Comparison of ENCODE assay signal across 19 cellular contexts in the genomic region with DNA sequence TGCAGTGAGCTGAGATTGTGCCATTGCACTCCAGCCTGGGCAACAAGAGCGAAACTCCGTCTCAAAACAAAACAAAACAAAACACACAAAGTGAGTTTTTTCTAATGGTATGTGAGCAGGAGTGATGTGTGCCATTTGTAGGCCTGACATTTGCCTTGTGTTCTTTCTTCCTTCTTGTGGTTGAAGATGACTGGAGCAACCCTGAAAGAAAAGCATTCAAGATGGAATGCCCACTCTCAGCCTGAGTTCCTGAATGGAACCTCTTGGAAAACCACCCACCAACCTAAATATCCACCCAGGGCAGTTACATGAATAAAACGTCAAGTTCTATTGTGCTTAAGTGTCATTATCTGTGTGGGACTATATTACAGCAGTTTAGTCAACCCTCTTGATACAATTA.
"Had no signal": no experiment of that assay in that cellular context is flagged by ENCODE, and none has a peak within 500 bp of the region (broad histone marks: within the 10 kb centered on the region; RNA-seq: fewer than 3 reads in every experiment).

No MANE protein-coding gene starts in this region.

- ATAC-seq: HepG2 had no signal

- H3K27ac ChIP-seq: SJSA1 had no signal

- DNase-seq: IMR-90, Karpas-422, KG1, MG63, NCI-H1092 treated with DMSO at 0.1 percent for 48 hours, NCI-H1436, NCI-H187, NCI-H2029, NCI-H2081 treated with DMSO at 0.1 percent for 48 hours, NCI-H2227 treated with DMSO at 0.1 percent for 48 hours, NCI-H524, NCI-H526 treated with DMSO at 0.1 percent for 48 hours, NCI-H748 treated with DMSO at 0.1 percent for 48 hours, Right ventricle myocardium superior, RPMI8226, SIG-M5, SK-N-SH had no signal
